9 cellular contexts compared by ENCODE assay signal in the genomic region with DNA sequence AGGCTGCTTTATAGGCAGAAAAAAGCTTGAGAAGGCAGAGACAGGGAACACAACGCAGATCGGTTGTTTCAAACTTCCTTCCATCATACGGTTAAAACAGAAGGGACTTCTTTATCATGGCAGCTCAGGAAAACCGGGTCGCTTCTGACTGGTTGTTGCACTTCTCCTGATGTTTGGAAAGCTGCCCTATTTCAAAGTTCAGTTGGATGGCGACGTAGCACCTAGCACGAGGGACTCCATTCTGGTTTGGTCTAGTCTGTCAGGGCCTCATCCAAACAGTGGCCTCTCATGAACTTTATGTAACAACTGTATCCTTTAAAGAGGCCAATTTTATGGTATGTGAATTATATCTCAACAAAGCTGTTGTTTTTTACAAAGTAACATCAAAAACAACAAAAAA.
"Had no signal": no experiment of that assay in that cellular context is flagged by ENCODE, and none has a peak within 500 bp of the region (broad histone marks: within the 10 kb centered on the region; RNA-seq: fewer than 3 reads in every experiment).

No MANE protein-coding gene starts in this region.

- H3K9ac ChIP-seq: GM23248 had no signal

- FAIRE-seq: K562 had no signal

- H3K4me1 ChIP-seq: HAP-1 had no signal

- H3K4me3 ChIP-seq: GM23248, HAP-1, K562 had no signal

- H3K9me3 ChIP-seq: HAP-1 had no signal

- ATAC-seq: HCT116, K562 had no signal

- H3K36me3 ChIP-seq: HAP-1 had no signal

- H2AFZ ChIP-seq: GM23248 had no signal

- H3K27ac ChIP-seq: GM23248, HL-60 had no signal

- DNase-seq: GM23248, GOT3, H7, HFFc6, IMR-90 had no signal
